Comparison of ENCODE assay signal across 8 cellular contexts in genomic region chrX:56764975-56765791, GRCh38. TPM values are rescaled to one million over a fixed set of nuclear protein-coding genes. Genes with fewer than 3 reads are reported as not detected.
DNase-seq lines count a peak whose midpoint lies in the region; ATAC-seq and TF ChIP-seq lines count a peak whose summit lies in the region.

No MANE protein-coding gene starts in this region.

- H3K9me3 Mint-ChIP-seq in activated T-helper 1 cell treated with anti-CD3 and anti-CD28 coated beads, Interleukin-12 subunit alpha, Interleukin-12 subunit beta, Interleukin-2, Interleukin-4 antibody, amounts not matched to agents 30 ng/mL and 10 ng/mL and 1 ng/mL, durations not matched to agents 14 hours and 24 hours and 36 hours, result no peaks in the 10 kb centered on the region
- no peaks in the 10 kb centered on the region for H3K9me3 Mint-ChIP-seq in mesothelial cell of epicardium

- TF ChIP-seq CTCF in C4-2B (conservative IDR thresholded peaks at IDR 0.05), result peak; percentile 23; the same call in 1 of the 2 replicates
- no peak for TF ChIP-seq CTCF in mesothelial cell of epicardium (IDR thresholded peaks at IDR 0.05; ENCODE audit: unreplicated experiment)

- peaks cover 50% of the 10 kb centered on the region for H3K4me1 Mint-ChIP-seq in activated T-helper 1 cell treated with anti-CD3 and anti-CD28 coated beads, Interleukin-12 subunit alpha, Interleukin-12 subunit beta, Interleukin-2, Interleukin-4 antibody, amounts not matched to agents 30 ng/mL and 10 ng/mL and 1 ng/mL, durations not matched to agents 14 hours and 24 hours and 36 hours (ENCODE audit: low read depth)
- H3K4me1 Mint-ChIP-seq in mesothelial cell of epicardium, result peaks cover 14% of the 10 kb centered on the region

- H3K27ac Mint-ChIP-seq in activated T-helper 1 cell treated with anti-CD3 and anti-CD28 coated beads, Interleukin-12 subunit alpha, Interleukin-12 subunit beta, Interleukin-2, Interleukin-4 antibody, amounts not matched to agents 30 ng/mL and 10 ng/mL and 1 ng/mL, durations not matched to agents 14 hours and 24 hours and 36 hours, result peak overlapping the region; percentile 97
- H3K27ac Mint-ChIP-seq in mesothelial cell of epicardium, result peak overlapping the region; percentile 19

- peak overlapping the region; percentile 77 for H3K27ac ChIP-seq in C4-2B

- H3K27me3 Mint-ChIP-seq in activated T-helper 1 cell treated with anti-CD3 and anti-CD28 coated beads, Interleukin-12 subunit alpha, Interleukin-12 subunit beta, Interleukin-2, Interleukin-4 antibody, amounts not matched to agents 30 ng/mL and 10 ng/mL and 1 ng/mL, durations not matched to agents 14 hours and 24 hours and 36 hours (ENCODE audit: insufficient read depth), result no peaks in the 10 kb centered on the region
- no peaks in the 10 kb centered on the region for H3K27me3 Mint-ChIP-seq in mesothelial cell of epicardium (ENCODE audit: low read depth)

- H3K4me3 Mint-ChIP-seq in activated T-helper 1 cell treated with anti-CD3 and anti-CD28 coated beads, Interleukin-12 subunit alpha, Interleukin-12 subunit beta, Interleukin-2, Interleukin-4 antibody, amounts not matched to agents 30 ng/mL and 10 ng/mL and 1 ng/mL, durations not matched to agents 14 hours and 24 hours and 36 hours, result peak overlapping the region; percentile 80
- H3K4me3 Mint-ChIP-seq in mesothelial cell of epicardium, result no peak overlapping the region

- intact Hi-C loops in activated T-helper 1 cell treated with anti-CD3 and anti-CD28 coated beads, Interleukin-12 subunit alpha, Interleukin-12 subunit beta, Interleukin-2, Interleukin-4 antibody, amounts not matched to agents 30 ng/mL and 10 ng/mL and 1 ng/mL, durations not matched to agents 14 hours and 24 hours and 36 hours (cut with micrococcal nuclease), result no loop called here

- no peak for DNase-seq in activated T-helper 1 cell treated with anti-CD3 and anti-CD28 coated beads, Interleukin-12 subunit alpha, Interleukin-12 subunit beta, Interleukin-2, Interleukin-4 antibody, amounts not matched to agents 30 ng/mL and 10 ng/mL and 1 ng/mL, durations not matched to agents 14 hours and 24 hours and 36 hours (ENCODE audit: low spot score)
- DNase-seq in mesothelial cell of epicardium (ENCODE audit: low spot score in 2 of 2, unreplicated experiment in 2 of 2), result no peak
- DNase-seq in GM03348 (ENCODE audit: low spot score), result no peak
- no peak for DNase-seq in cerebellar cortex (ENCODE audit: low spot score)
- DNase-seq in effector CD4-positive, alpha-beta T cell, result no peak
- DNase-seq in NCI-H1092 (lab: John Stamatoyannopoulos, UW), result no peak

- peaks cover 1% of the 10 kb centered on the region for H3K36me3 Mint-ChIP-seq in activated T-helper 1 cell treated with anti-CD3 and anti-CD28 coated beads, Interleukin-12 subunit alpha, Interleukin-12 subunit beta, Interleukin-2, Interleukin-4 antibody, amounts not matched to agents 30 ng/mL and 10 ng/mL and 1 ng/mL, durations not matched to agents 14 hours and 24 hours and 36 hours (ENCODE audit: low read depth)
- H3K36me3 Mint-ChIP-seq in mesothelial cell of epicardium, result no peaks in the 10 kb centered on the region

- ATAC-seq in GM21619 (IDR thresholded peaks at IDR 0.05; ENCODE audit: unreplicated experiment), result peak; percentile 25

RNA-seq across cellular contexts. Expression of gene NBDY, which starts 36.1 kb away (rescaled TPM):
- 29.3 and 36.7 TPM in 2 replicates for total RNA-seq in activated T-helper 1 cell treated with anti-CD3 and anti-CD28 coated beads, Interleukin-12 subunit alpha, Interleukin-12 subunit beta, Interleukin-2, Interleukin-4 antibody, amounts not matched to agents 30 ng/mL and 10 ng/mL and 1 ng/mL, durations not matched to agents 14 hours and 24 hours and 36 hours
- 47.1 to 48.4 TPM (median 47.9 TPM) in 3 replicates for total RNA-seq in mesothelial cell of epicardium
